In genomic region chr6:14549319-14549770, GRCh38 we compare ENCODE assay signal across 13 cellular contexts.
DNase-seq lines count a peak whose midpoint lies in the region; ATAC-seq, FAIRE-seq and TF ChIP-seq lines count a peak whose summit lies in the region.
"Had no signal": no experiment of that assay in that cellular context is flagged by ENCODE, and none has a peak within 500 bp of the region (broad histone marks: within the 10 kb centered on the region; RNA-seq: fewer than 3 reads in every experiment).

No MANE protein-coding gene starts in this region.

- H3K27me3 ChIP-seq in HepG2 (ENCODE audit: control insufficient read depth in 1 of 2, insufficient read depth in 2 of 2, low read length in 2 of 2) (no peaks in the 10 kb centered on the region; a peak in 1 of 5 replicates), right lobe of liver (no peaks in the 10 kb centered on the region), upper lobe of right lung (no peaks in the 10 kb centered on the region), prostate gland (replicated peaks; ENCODE audit: insufficient read depth) (no peaks in the 10 kb centered on the region)

- peak; percentile 41; the same call in 2 of the 3 replicates for ATAC-seq in HepG2
- ATAC-seq in right lobe of liver = no peak
- ATAC-seq in upper lobe of right lung = peak; percentile 52
- ATAC-seq: stimulated activated memory B cell treated with anti-CD40 and anti-IgM and Interleukin-4, amounts not matched to agents 10 μg/mL and 1 μg/mL and 100 μg/mL, for 72 hours had no signal

- BruUV-seq in HepG2 (replicated peaks; lab: Mats Ljungman, UMichigan) = no TSS peak

- H3K79me2 ChIP-seq in HepG2 (ENCODE audit: insufficient read depth, low read length) = no peaks in the 10 kb centered on the region

- H4K20me1 ChIP-seq in HepG2 (ENCODE audit: insufficient read depth, low read length) = no peaks in the 10 kb centered on the region

- H3K4me2 ChIP-seq in HepG2 (ENCODE audit: low read depth, low read length) = no peak overlapping the region
- H3K4me2 ChIP-seq: KMS-11 had no signal

- H3K4me3 ChIP-seq in HepG2 (replicated peaks in 1 of 3; ENCODE audit: insufficient read depth in 1 of 3, low read depth in 2 of 3, low read length in 3 of 3) (no peak overlapping the region), right lobe of liver (no peak overlapping the region), upper lobe of right lung (no peak overlapping the region), prostate gland (no peak overlapping the region)

- no peak overlapping the region for H3K27ac ChIP-seq in HepG2 (ENCODE audit: extremely low read length, insufficient read depth, low read length)
- H3K27ac ChIP-seq in right lobe of liver = no peak overlapping the region
- no peak overlapping the region for H3K27ac ChIP-seq in upper lobe of right lung
- no peak overlapping the region for H3K27ac ChIP-seq in prostate gland
- H3K27ac ChIP-seq: KMS-11 had no signal

- 4% methylated on average over 6 of the region's 6 CpGs for WGBS in HepG2 (ENCODE audit: low lambda C conversion rate)
- WGBS in right lobe of liver (ENCODE audit: insufficient coverage, low coverage, low lambda C conversion rate, missing lambda C conversion rate) = 38% methylated on average over 4 of the region's 6 CpGs
- 41% methylated on average over 6 of the region's 6 CpGs for WGBS in prostate gland

- H3K36me3 ChIP-seq in HepG2 (replicated peaks in 1 of 2; ENCODE audit: control insufficient read depth in 1 of 2, insufficient read depth in 2 of 2, low read length in 2 of 2) (no peaks in the 10 kb centered on the region), right lobe of liver (no peaks in the 10 kb centered on the region), upper lobe of right lung (no peaks in the 10 kb centered on the region), prostate gland (no peaks in the 10 kb centered on the region)

- DNase-seq in HepG2 (ENCODE audit: low spot score) (no peak), right lobe of liver (no peak), NCI-H524 treated with DMSO at 0.1 percent for 48 hours (lab: John Stamatoyannopoulos, UW) (peak; percentile 46), hippocampal formation (lab: John Stamatoyannopoulos, UW) (peak; percentile 15 to 19), upper lobe of right lung (no peak), HPDE6-E6E7 (ENCODE audit: extremely low spot score) (no peak), prostate gland (ENCODE audit: low spot score) (no peak), GM12892 (ENCODE audit: insufficient read length) (no peak)
- DNase-seq: dermis blood vessel endothelial cell; stimulated activated CD4-positive, alpha-beta T cell treated with anti-CD3 and anti-CD28 coated beads, Interleukin-4, amount 100 ng/mL, for 1 hour had no signal

- no peak overlapping the region for H2AFZ ChIP-seq in HepG2 (ENCODE audit: low read length)

- TF ChIP-seq CTCF in HepG2 (CRISPR knock-in tag; IDR thresholded peaks at IDR 0.05) (no peak), right lobe of liver (IDR thresholded peaks at IDR 0.05) (no peak), upper lobe of right lung (IDR thresholded peaks at IDR 0.05) (no peak), prostate gland (IDR thresholded peaks at IDR 0.05) (no peak)

- CTCF ChIA-PET in HepG2 (lab: Yijun Ruan, JAX; ENCODE audit: low intra/inter-chr PET ratio, low total read pairs) = no interaction called here

- intact Hi-C loops in HepG2 (cut with micrococcal nuclease; ENCODE audit: unreplicated experiment) = no loop called here
- intact Hi-C loops in right lobe of liver (cut with DNase I) = no loop called here
- intact Hi-C loops in upper lobe of right lung (cut with DNase I) = no loop called here
- intact Hi-C loops in prostate gland (cut with DNase I) = no loop called here

- no peak for FAIRE-seq in HepG2 (lab: Jason Lieb, UNC)
- FAIRE-seq in GM12892 (lab: Jason Lieb, UNC) = no peak
- FAIRE-seq: astrocyte had no signal

- TF ChIP-seq POLR2A in HepG2 (IDR thresholded peaks at IDR 0.05; ENCODE audit: insufficient read depth in 1 of 2, low read depth in 2 of 2, low read length in 2 of 2) (no peak), right lobe of liver (IDR thresholded peaks at IDR 0.05) (no peak), prostate gland (IDR thresholded peaks at IDR 0.05) (no peak), GM12892 (IDR thresholded peaks at IDR 0.05; ENCODE audit: low read depth, low read length) (no peak)

- POLR2A ChIA-PET in HepG2 (lab: Yijun Ruan, JAX) = no interaction called here

- no peak for TF ChIP-seq EP300 in HepG2 (IDR thresholded peaks at IDR 0.05; ENCODE audit: low read depth in 2 of 2, low read length in 2 of 2)
- no peak for TF ChIP-seq EP300 in HepG2 (CRISPR knock-in tag; IDR thresholded peaks at IDR 0.05; ENCODE audit: borderline replicate concordance)

- in situ Hi-C loops in HepG2 (cut with HindIII; ENCODE audit: extremely low pct_ligation_motif_present, low pct_unique_long_range_greater_than_20kb) = no loop called here

- H3K4me1 ChIP-seq in HepG2 (ENCODE audit: insufficient read depth, low read length) (peaks cover 7% of the 10 kb centered on the region; the same call in 1 of the 2 replicates), right lobe of liver (no peaks in the 10 kb centered on the region), upper lobe of right lung (no peaks in the 10 kb centered on the region), prostate gland (replicated peaks) (no peaks in the 10 kb centered on the region)

- no peak for TF ChIP-seq RAD21 in HepG2 (CRISPR knock-in tag; IDR thresholded peaks at IDR 0.05)

- H3K9ac ChIP-seq in HepG2 (ENCODE audit: insufficient read depth, low read depth, low read length) = no peak overlapping the region
- H3K9ac ChIP-seq: KMS-11 had no signal

- H3K9me3 ChIP-seq in HepG2 (ENCODE audit: low read length) (no peaks in the 10 kb centered on the region), right lobe of liver (no peaks in the 10 kb centered on the region), upper lobe of right lung (no peaks in the 10 kb centered on the region), prostate gland (no peaks in the 10 kb centered on the region)

TF ChIP-seq in HepG2, 621 proteins besides CTCF, POLR2A, EP300 and RAD21:
- TF ChIP-seq NFKBIZ (CRISPR knock-in tag; IDR thresholded peaks at IDR 0.05) = no peak
- no peak for TF ChIP-seq NCOA2 (CRISPR knock-in tag; IDR thresholded peaks at IDR 0.05)
- no peak for TF ChIP-seq SOX13 (IDR thresholded peaks at IDR 0.05)
- 0 out of 4 replicates have a peak, but pooled peaks of 1 of the 2 experiments have one; percentile 11 for TF ChIP-seq SOX13 (CRISPR knock-in tag; conservative IDR thresholded peaks at IDR 0.05 in 1 of 2, IDR thresholded peaks at IDR 0.05 in 1 of 2)
TF ChIP-seq in HepG2: peak in this region for 1.

Comparison
In these comparisons a context has a peak if more than half of its experiments do, and no peak if none do; other contexts are left out.
1. ATAC-seq: peak in HepG2 (single experiment) and upper lobe of right lung (single experiment); none in right lobe of liver (0 of 4).
2. DNase-seq: peak in NCI-H524 treated with DMSO at 0.1 percent for 48 hours (single experiment) and hippocampal formation (2 of 2); none in HepG2 (single experiment), right lobe of liver (0 of 3), upper lobe of right lung (single experiment), HPDE6-E6E7 (single experiment), prostate gland (single experiment) and GM12892 (single experiment).